In the genomic region with DNA sequence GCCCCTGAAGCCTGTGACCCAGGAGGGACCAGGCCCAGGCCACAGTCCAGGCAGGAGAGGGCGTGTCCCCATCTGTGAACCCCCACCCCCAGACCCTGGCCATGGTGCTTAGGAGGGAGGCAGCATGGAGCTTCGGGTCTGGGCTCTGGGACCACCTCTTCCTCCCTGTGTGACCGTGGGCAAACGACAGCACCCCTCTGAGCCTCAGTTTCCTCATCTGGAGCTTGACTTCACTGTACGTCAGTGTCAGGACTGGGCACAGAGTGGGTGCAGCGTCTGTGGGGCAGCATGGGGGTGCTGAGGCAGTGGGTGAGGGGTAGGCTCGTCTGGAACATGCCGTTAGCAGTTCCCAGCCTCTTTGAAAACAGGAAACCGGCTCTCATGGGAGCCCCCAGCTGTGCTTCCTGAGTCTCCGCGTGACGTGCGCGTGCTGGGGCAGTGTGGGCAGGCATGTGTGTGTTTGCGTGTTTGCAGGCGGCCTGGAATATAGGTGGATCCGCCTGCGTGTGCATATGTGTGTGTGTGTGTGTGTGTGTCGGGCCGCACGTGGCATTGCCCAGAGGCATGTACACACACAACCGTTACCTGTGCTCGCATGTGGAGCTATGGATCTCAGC, we compare ENCODE assay signal across 9 cellular contexts. TPM values are rescaled to one million over a fixed set of nuclear protein-coding genes. Genes with fewer than 3 reads are reported as not detected.
DNase-seq lines count a peak whose midpoint lies in the region; ATAC-seq, FAIRE-seq and TF ChIP-seq lines count a peak whose summit lies in the region.
"Had no signal": no experiment of that assay in that cellular context is flagged by ENCODE, and none has a peak within 500 bp of the region (broad histone marks: within the 10 kb centered on the region; RNA-seq: fewer than 3 reads in every experiment).

No MANE protein-coding gene starts in this region.

- H3K9me3 ChIP-seq in Loucy (ENCODE audit: insufficient read depth, low read depth, low read length) (no peaks in the 10 kb centered on the region), small intestine (ENCODE audit: control insufficient read depth, low read depth) (no peaks in the 10 kb centered on the region)

- peak; percentile 5 to 23 for ATAC-seq in activated T-cell treated with anti-CD3 and anti-CD28 coated beads, Interleukin-2, amount 50 U/mL, for 72 hours (replicated peaks in 1 of 2)
- ATAC-seq in HG02678 (IDR thresholded peaks at IDR 0.05; ENCODE audit: unreplicated experiment) (no peak), GM21619 (IDR thresholded peaks at IDR 0.05; ENCODE audit: unreplicated experiment) (no peak)

- no peak for TF ChIP-seq POLR2A in H54 (IDR thresholded peaks at IDR 0.05; ENCODE audit: low read depth, low read length)

- peaks cover 16% of the 10 kb centered on the region for H3K79me2 ChIP-seq in Loucy (ENCODE audit: insufficient read depth, low read length)

- H3K4me3 ChIP-seq in Loucy (ENCODE audit: low read length, poor library complexity, severe bottlenecking) (peak overlapping the region; percentile 86), small intestine (ENCODE audit: low read depth in 1 of 2, low read length in 2 of 2) (no peak overlapping the region)

- H2AFZ ChIP-seq in Loucy (ENCODE audit: low read length), result no peak overlapping the region

- TF ChIP-seq CTCF in Loucy (conservative IDR thresholded peaks at IDR 0.05; ENCODE audit: low read length), result no peak

- intact Hi-C loops in head of caudate nucleus (cut with DNase I), result no loop called here

- peak overlapping the region; percentile 81 for H3K4me2 ChIP-seq in Loucy (ENCODE audit: low read depth, low read length, poor library complexity, severe bottlenecking)

- peaks cover 62% of the 10 kb centered on the region for H3K4me1 Mint-ChIP-seq in activated T-cell treated with anti-CD3 and anti-CD28 coated beads, Interleukin-2, amount 50 U/mL, for 72 hours (ENCODE audit: low read depth)

- H3K27me3 ChIP-seq in Loucy (ENCODE audit: insufficient read depth, low read length, poor library complexity, severe bottlenecking), result no peaks in the 10 kb centered on the region
- no peaks in the 10 kb centered on the region for H3K27me3 ChIP-seq in small intestine (ENCODE audit: control insufficient read depth in 2 of 2, insufficient read depth in 2 of 2, low read length in 2 of 2)

- FAIRE-seq in small intestine (lab: Jason Lieb, UNC) (no peak), H54 (lab: Jason Lieb, UNC) (no peak)

- H3K36me3 Mint-ChIP-seq in activated T-cell treated with anti-CD3 and anti-CD28 coated beads, Interleukin-2, amount 50 U/mL, for 72 hours (ENCODE audit: insufficient read depth in 2 of 2), result peaks cover 0 to 4% of the 10 kb centered on the region in 2 donors
- H3K36me3 Mint-ChIP-seq: brain had no signal

- H4K20me1 ChIP-seq in Loucy (ENCODE audit: insufficient read depth, low read length, poor library complexity, severe bottlenecking), result no peaks in the 10 kb centered on the region

- H3K27ac Mint-ChIP-seq in activated T-cell treated with anti-CD3 and anti-CD28 coated beads, Interleukin-2, amount 50 U/mL, for 72 hours, result peak overlapping the region; percentile 76

- H3K9me3 Mint-ChIP-seq in activated T-cell treated with anti-CD3 and anti-CD28 coated beads, Interleukin-2, amount 50 U/mL, for 72 hours, result peaks cover 0 to 2% of the 10 kb centered on the region in 2 donors

- peak overlapping the region; percentile 97 for H3K9ac ChIP-seq in Loucy (ENCODE audit: low read depth, low read length, poor library complexity, severe bottlenecking)

- WGBS in small intestine, 3 donors, result 49 to 78% (median 64%) methylated on average over 23 of the region's 23 CpGs

- H3F3A ChIP-seq in Loucy (ENCODE audit: low read depth), result no peaks in the 10 kb centered on the region

- peak overlapping the region; percentile 50 to 97 for H3K27ac ChIP-seq in small intestine (ENCODE audit: low read depth in 1 of 2, low read length in 1 of 2)

- peaks cover 23% of the 10 kb centered on the region for H3K4me1 ChIP-seq in Loucy (ENCODE audit: insufficient read depth, low read length, poor library complexity, severe bottlenecking)
- peaks cover 3 to 19% of the 10 kb centered on the region in 2 donors for H3K4me1 ChIP-seq in small intestine (ENCODE audit: control insufficient read depth in 2 of 2, insufficient read depth in 1 of 2, low read depth in 1 of 2, low read length in 1 of 2)

- H3K4me3 Mint-ChIP-seq in activated T-cell treated with anti-CD3 and anti-CD28 coated beads, Interleukin-2, amount 50 U/mL, for 72 hours, result peak overlapping the region; percentile 75 to 78
- H3K4me3 Mint-ChIP-seq: brain had no signal

- DNase-seq in Ammon's horn (ENCODE audit: low spot score) (peak; percentile 79), head of caudate nucleus (peak in 31 of 42 donors; percentile 37 to 80 (median 62)), small intestine (peak; percentile 38), H54 (ENCODE audit: insufficient read length, low spot score) (no peak)
- peak in 1 of 2 donors; percentile 46 for DNase-seq in activated T-cell treated with anti-CD3 and anti-CD28 coated beads, Interleukin-2, amount 50 U/mL, for 72 hours

- no peaks in the 10 kb centered on the region for H3K27me3 Mint-ChIP-seq in activated T-cell treated with anti-CD3 and anti-CD28 coated beads, Interleukin-2, amount 50 U/mL, for 72 hours (ENCODE audit: low read depth)

- H3K36me3 ChIP-seq in Loucy (ENCODE audit: insufficient read depth, low read length), result no peaks in the 10 kb centered on the region
- H3K36me3 ChIP-seq in small intestine (ENCODE audit: control insufficient read depth in 2 of 2, insufficient read depth in 2 of 2, low read length in 2 of 2), result no peaks in the 10 kb centered on the region

- no peaks in the 10 kb centered on the region for H3K9me2 ChIP-seq in Loucy (replicated peaks; ENCODE audit: low read depth, low read length)

RNA-seq across cellular contexts. Expression of gene ARRDC2, which starts 15.7 kb away (rescaled TPM):
- 10 to 100 TPM; 41.4 to 47.9 TPM for total RNA-seq in activated T-cell treated with anti-CD3 and anti-CD28 coated beads, Interleukin-2, amount 50 U/mL, for 72 hours
- 10 to 100 TPM; 25.8 to 31.5 (median 31.1) TPM for polyA plus RNA-seq in small intestine

RNA-seq across cellular contexts. Expression of gene KCNN1, which starts 56.8 kb away (rescaled TPM):
- 1 to 10 TPM in 1 of 2 donors, under 1 TPM in 1; 0.69 to 1.2 TPM for total RNA-seq in activated T-cell treated with anti-CD3 and anti-CD28 coated beads, Interleukin-2, amount 50 U/mL, for 72 hours
- polyA plus RNA-seq in small intestine, result under 1 TPM in 1 of 3 donors, not detected in 2; 0.24 TPM

Comparison
In these comparisons a context has a peak if more than half of its experiments do, and no peak if none do; other contexts are left out.
1. ATAC-seq: peak in activated T-cell treated with anti-CD3 and anti-CD28 coated beads, Interleukin-2, amount 50 U/mL, for 72 hours (2 of 2); none in HG02678 (single experiment) and GM21619 (single experiment).